Comparison of ENCODE assay signal across 20 cellular contexts in genomic region chr11:35131760-35132159, GRCh38.
"Had no signal": no experiment of that assay in that cellular context is flagged by ENCODE, and none has a peak within 500 bp of the region (broad histone marks: within the 10 kb centered on the region; RNA-seq: fewer than 3 reads in every experiment).

No MANE protein-coding gene starts in this region.

- H3K27me3 ChIP-seq: suprapubic skin, vagina had no signal

- H3K27ac Mint-ChIP-seq: activated T-helper 1 cell treated with anti-CD3 and anti-CD28 coated beads, Interleukin-12 subunit alpha, Interleukin-12 subunit beta, Interleukin-2, Interleukin-4 antibody, amounts not matched to agents 30 ng/mL and 10 ng/mL and 1 ng/mL, durations not matched to agents 14 hours and 24 hours and 36 hours; mesothelial cell of epicardium had no signal

- H3K9me3 ChIP-seq: lower lobe of right lung, psoas muscle, suprapubic skin, vagina had no signal

- H3K36me3 Mint-ChIP-seq: brain, mesothelial cell of epicardium had no signal

- H3K27ac ChIP-seq: dorsolateral prefrontal cortex, lower lobe of right lung, psoas muscle, skin epidermis, suprapubic skin, vagina had no signal

- H3K4me3 Mint-ChIP-seq: activated T-helper 1 cell treated with anti-CD3 and anti-CD28 coated beads, Interleukin-12 subunit alpha, Interleukin-12 subunit beta, Interleukin-2, Interleukin-4 antibody, amounts not matched to agents 30 ng/mL and 10 ng/mL and 1 ng/mL, durations not matched to agents 14 hours and 24 hours and 36 hours; mesothelial cell of epicardium had no signal

- H3K9me3 Mint-ChIP-seq: activated T-helper 1 cell treated with anti-CD3 and anti-CD28 coated beads, Interleukin-12 subunit alpha, Interleukin-12 subunit beta, Interleukin-2, Interleukin-4 antibody, amounts not matched to agents 30 ng/mL and 10 ng/mL and 1 ng/mL, durations not matched to agents 14 hours and 24 hours and 36 hours; brain; mesothelial cell of epicardium had no signal

- H3K4me1 Mint-ChIP-seq: mesothelial cell of epicardium had no signal

- H3K4me1 ChIP-seq: lower lobe of right lung, psoas muscle, vagina had no signal

- H3K4me3 ChIP-seq: dorsolateral prefrontal cortex, lower lobe of right lung, psoas muscle, skin epidermis, suprapubic skin, vagina had no signal

- DNase-seq: activated CD4-positive, CD25-positive, alpha-beta regulatory T cell treated with anti-CD3 and anti-CD28 coated beads, Interleukin-2, amount 50 U/mL, for 72 hours; activated gamma-delta T cell treated with Interleukin-2 at 50 U/mL for 16 hours; anterior cingulate cortex; caudate nucleus; dorsolateral prefrontal cortex; foreskin melanocyte; hypothalamus; islet precursor cell; left colon; lower lobe of right lung; psoas muscle; right cardiac atrium; stimulated activated naive CD8-positive, alpha-beta T cell treated with anti-CD3 and anti-CD28 coated beads, Interleukin-15, amount 100 ng/mL, for 72 hours; trophoblast cell had no signal

- ATAC-seq: left colon; lower lobe of right lung; psoas muscle; right cardiac atrium; stimulated activated naive CD8-positive, alpha-beta T cell treated with anti-CD3 and anti-CD28 coated beads, Interleukin-15, amount 100 ng/mL, for 72 hours had no signal

- H3K27me3 Mint-ChIP-seq: stimulated activated naive CD8-positive, alpha-beta T cell treated with anti-CD3 and anti-CD28 coated beads, Interleukin-15, amount 100 ng/mL, for 72 hours had no signal

- H3K36me3 ChIP-seq: lower lobe of right lung, suprapubic skin, vagina had no signal
